33 cellular contexts compared by ENCODE assay signal in genomic region chr11:19738124-19738523, GRCh38. TPM values are rescaled to one million over a fixed set of nuclear protein-coding genes. Genes with fewer than 3 reads are reported as not detected.
A peak's percentile ranks its signal among the peaks of the same experiment; 100 is the strongest.
DNase-seq lines count a peak whose midpoint lies in the region; ATAC-seq, FAIRE-seq and TF ChIP-seq lines count a peak whose summit lies in the region.
"Had no signal": no experiment of that assay in that cellular context is flagged by ENCODE, and none has a peak within 500 bp of the region (broad histone marks: within the 10 kb centered on the region; RNA-seq: fewer than 3 reads in every experiment).

No MANE protein-coding gene starts in this region.

- no peaks in the 10 kb centered on the region for H3K9me2 ChIP-seq in neural cell (ENCODE audit: insufficient read depth, low read length)

- in situ Hi-C loops in mammary epithelial cell (cut with MboI; ENCODE audit: low sequenced_read_pairs in 2 of 2), result loop anchor here (5.0 to 25.0 kb wide), 3 partner anchors 176 to 676 kb away; partner anchors contain the start of gene MRGPRX2 (in 1 of the 2)

- H3K9ac ChIP-seq in mammary epithelial cell (ENCODE audit: insufficient read depth, low read length) (no peak overlapping the region), neural cell (ENCODE audit: low read length) (no peak overlapping the region)

- intact Hi-C loops in MCF 10A (cut with micrococcal nuclease) (no loop called here), mammary epithelial cell (cut with micrococcal nuclease) (loop anchor here (10.0 kb wide), 1 partner anchor 483 kb away; no protein-coding TSS in a partner anchor), pancreas (cut with DNase I) (loop anchor here in 1 of 3 donors (5.0 kb wide), 1 partner anchor 171 kb away; no protein-coding TSS in a partner anchor)
- intact Hi-C loops in activated CD4-positive, alpha-beta T cell treated with anti-CD3 and anti-CD28 coated beads, Interleukin-2, amount 10 ng/mL, durations not matched to agents 24 days and 14 days (cut with micrococcal nuclease), result no loop called here

- H3K36me3 ChIP-seq in mammary epithelial cell (ENCODE audit: insufficient read depth, low read length) (no peaks in the 10 kb centered on the region), neural cell (ENCODE audit: insufficient read depth, low read length) (no peaks in the 10 kb centered on the region), pancreas (no peaks in the 10 kb centered on the region)
- H3K36me3 ChIP-seq: gastroesophageal sphincter had no signal

- no peaks in the 10 kb centered on the region for H3F3A ChIP-seq in neural cell (ENCODE audit: insufficient read depth, low read length, poor library complexity, severe bottlenecking)

- WGBS in mammary epithelial cell (ENCODE audit: low coverage, missing lambda C conversion rate), result 50% methylated on average over 2 of the region's 3 CpGs
- 61% methylated on average over 3 of the region's 3 CpGs for WGBS in pancreas, 2 donors

- FAIRE-seq in pancreas (lab: Jason Lieb, UNC), result no peak
- FAIRE-seq: endothelial cell of umbilical vein, HTR-8/SVneo, TTC549 had no signal

- H2AFZ ChIP-seq in mammary epithelial cell (ENCODE audit: low read depth, low read length), result no peak overlapping the region
- no peak overlapping the region for H2AFZ ChIP-seq in neural cell (ENCODE audit: low read depth, low read length)

- peaks cover 11% of the 10 kb centered on the region for H3K4me1 ChIP-seq in mammary epithelial cell (ENCODE audit: insufficient read depth, low read length)
- peaks cover 0 to under 1% (median 0%) of the 10 kb centered on the region in 3 donors for H3K4me1 ChIP-seq in pancreas

- no peak overlapping the region for H3K4me3 ChIP-seq in mammary epithelial cell (replicated peaks in 1 of 3; ENCODE audit: insufficient read depth in 1 of 3, low read depth in 2 of 3, low read length in 3 of 3)
- H3K4me3 ChIP-seq in neural cell (ENCODE audit: low read length), result no peak overlapping the region
- no peak overlapping the region for H3K4me3 ChIP-seq in pancreas
- H3K4me3 ChIP-seq: gastroesophageal sphincter, lung had no signal

- ATAC-seq in SK-N-SH treated with all-trans-retinoic acid at 6 μM for 48 hours, result peak; percentile 15; the same call in 1 of the 3 replicates
- no peak for ATAC-seq in pancreas
- ATAC-seq: activated CD8-positive, alpha-beta memory T cell treated with anti-CD3 and anti-CD28 coated beads, Interleukin-2, amount 10 ng/mL, durations not matched to agents 7 days and 5 days; activated naive CD8-positive, alpha-beta T cell treated with anti-CD3 and anti-CD28 coated beads, Interleukin-2, amount 50 U/mL, for 24 hours; gastroesophageal sphincter; left cardiac atrium; natural killer cell had no signal

- H3K4me1 Mint-ChIP-seq in MCF 10A (ENCODE audit: insufficient read depth, unreplicated experiment), result peaks cover 15% of the 10 kb centered on the region
- H3K4me1 Mint-ChIP-seq in activated CD4-positive, alpha-beta T cell treated with anti-CD3 and anti-CD28 coated beads, Interleukin-2, amount 10 ng/mL, durations not matched to agents 24 days and 14 days, result no peaks in the 10 kb centered on the region
- H3K4me1 Mint-ChIP-seq: activated CD8-positive, alpha-beta memory T cell treated with anti-CD3 and anti-CD28 coated beads, Interleukin-2, amount 10 ng/mL, durations not matched to agents 7 days and 5 days; activated naive CD8-positive, alpha-beta T cell treated with anti-CD3 and anti-CD28 coated beads, Interleukin-2, amount 50 U/mL, for 24 hours; natural killer cell had no signal

- POLR2A ChIA-PET in MCF 10A (lab: Yijun Ruan, JAX), result interaction anchor here (0.7 to 1.0 kb wide), 2 partner anchors 20 to 112 kb away, joined by 3 read pairs; no protein-coding TSS in a partner anchor

- no peaks in the 10 kb centered on the region for H3K9me3 Mint-ChIP-seq in MCF 10A (ENCODE audit: unreplicated experiment)
- H3K9me3 Mint-ChIP-seq in activated CD4-positive, alpha-beta T cell treated with anti-CD3 and anti-CD28 coated beads, Interleukin-2, amount 10 ng/mL, durations not matched to agents 24 days and 14 days, result no peaks in the 10 kb centered on the region
- H3K9me3 Mint-ChIP-seq: activated naive CD8-positive, alpha-beta T cell treated with anti-CD3 and anti-CD28 coated beads, Interleukin-2, amount 50 U/mL, for 24 hours; natural killer cell; T-helper 1 cell treated with Interleukin-12 subunit alpha and Interleukin-12 subunit beta and Interleukin-4 antibody, amounts not matched to agents 30 μg/mL and 1 μg/mL, for 36 hours had no signal

- no TSS peak for BruUV-seq in MCF 10A (replicated peaks; lab: Mats Ljungman, UMichigan)
- no TSS peak for BruUV-seq in mammary epithelial cell (replicated peaks; lab: Mats Ljungman, UMichigan)

- DNase-seq in MCF 10A (ENCODE audit: unreplicated experiment) (no peak), mammary epithelial cell (no peak), NCI-H226 (no peak), NCI-H526 treated with DMSO at 0.1 percent for 48 hours (lab: John Stamatoyannopoulos, UW) (no peak), pancreas (no peak)
- DNase-seq in activated CD4-positive, alpha-beta T cell treated with anti-CD3 and anti-CD28 coated beads, Interleukin-2, amount 10 ng/mL, durations not matched to agents 24 days and 14 days, result no peak
- DNase-seq: activated CD4-positive, alpha-beta T cell treated with anti-CD3 and anti-CD28 coated beads, Interleukin-2, amount 50 U/mL, for 4 hours; activated CD4-positive, CD25-positive, alpha-beta regulatory T cell; activated CD8-positive, alpha-beta memory T cell treated with anti-CD3 and anti-CD28 coated beads, Interleukin-2, amount 10 ng/mL, durations not matched to agents 7 days and 5 days; activated naive CD8-positive, alpha-beta T cell treated with anti-CD3 and anti-CD28 coated beads, Interleukin-2, amount 50 U/mL, for 24 hours; activated T-cell treated with anti-CD3 and anti-CD28 coated beads, Interleukin-2, amount 50 U/mL, for 48 hours; cerebellar nuclear complex; DMS79 treated with DMSO at 0.1 percent for 48 hours; GF-D8; GOT3; immature natural killer cell; left cardiac atrium; natural killer cell; NCI-H1048; NCI-H187 treated with DMSO at 0.1 percent for 48 hours; NCI-H774; occipital lobe; OCI-M1; stimulated activated CD4-positive, alpha-beta T cell treated with anti-CD3 and anti-CD28 coated beads, Interleukin-15, amount 100 ng/mL, for 24 hours; stimulated activated CD4-positive, alpha-beta T cell treated with anti-CD3 and anti-CD28 coated beads, Interleukin-4, amount 100 ng/mL, for 4 hours had no signal

- no peaks in the 10 kb centered on the region for H4K20me1 ChIP-seq in mammary epithelial cell (ENCODE audit: insufficient read depth, low read length)
- H4K20me1 ChIP-seq in neural cell (ENCODE audit: insufficient read depth), result no peaks in the 10 kb centered on the region

- no peaks in the 10 kb centered on the region for H3K27me3 Mint-ChIP-seq in MCF 10A (ENCODE audit: insufficient read depth, unreplicated experiment)
- H3K27me3 Mint-ChIP-seq in activated CD4-positive, alpha-beta T cell treated with anti-CD3 and anti-CD28 coated beads, Interleukin-2, amount 10 ng/mL, durations not matched to agents 24 days and 14 days, result peaks cover 7% of the 10 kb centered on the region
- H3K27me3 Mint-ChIP-seq: activated naive CD8-positive, alpha-beta T cell treated with anti-CD3 and anti-CD28 coated beads, Interleukin-2, amount 50 U/mL, for 24 hours had no signal

- no peak for TF ChIP-seq RAD21 in neural cell (conservative IDR thresholded peaks at IDR 0.05)

- dilution Hi-C loops in mammary epithelial cell (cut with HindIII; ENCODE audit: low sequenced_read_pairs), result loop anchor here (25.0 kb wide), 1 partner anchor 176 kb away; no protein-coding TSS in a partner anchor

- H3K27me3 ChIP-seq in mammary epithelial cell (ENCODE audit: insufficient read depth, low read length) (no peaks in the 10 kb centered on the region), neural cell (ENCODE audit: insufficient read depth, low read depth, low read length) (no peaks in the 10 kb centered on the region), pancreas (no peaks in the 10 kb centered on the region)
- H3K27me3 ChIP-seq: gastroesophageal sphincter had no signal

- no peaks in the 10 kb centered on the region for H3K9me3 ChIP-seq in mammary epithelial cell (replicated peaks; ENCODE audit: insufficient read depth, low read length)
- H3K9me3 ChIP-seq in neural cell (ENCODE audit: low read length), result no peaks in the 10 kb centered on the region
- no peaks in the 10 kb centered on the region for H3K9me3 ChIP-seq in pancreas
- H3K9me3 ChIP-seq: gastroesophageal sphincter had no signal

- CTCF ChIA-PET in MCF 10A (lab: Yijun Ruan, JAX) (interaction anchor here (0.5 to 9.9 kb wide), 7 partner anchors 165 to 617 kb away, joined by 5 to 107 read pairs (median 7); no protein-coding TSS in a partner anchor), mammary epithelial cell (lab: Charles Lee; ENCODE audit: low non-redundant PET) (no interaction called here)

- no peak overlapping the region for H3K27ac ChIP-seq in mammary epithelial cell (ENCODE audit: insufficient read depth, low read depth, low read length)
- H3K27ac ChIP-seq in neural cell (ENCODE audit: low read length), result peak overlapping the region; percentile 42
- H3K27ac ChIP-seq in pancreas, result no peak overlapping the region

- peak overlapping the region; percentile 24 for H3K27ac Mint-ChIP-seq in MCF 10A (ENCODE audit: low read depth, unreplicated experiment)
- H3K27ac Mint-ChIP-seq in activated CD4-positive, alpha-beta T cell treated with anti-CD3 and anti-CD28 coated beads, Interleukin-2, amount 10 ng/mL, durations not matched to agents 24 days and 14 days, result no peak overlapping the region
- H3K27ac Mint-ChIP-seq: activated CD8-positive, alpha-beta memory T cell treated with anti-CD3 and anti-CD28 coated beads, Interleukin-2, amount 10 ng/mL, durations not matched to agents 7 days and 5 days; activated naive CD8-positive, alpha-beta T cell treated with anti-CD3 and anti-CD28 coated beads, Interleukin-2, amount 50 U/mL, for 24 hours; immature natural killer cell; natural killer cell; T-helper 1 cell treated with Interleukin-12 subunit alpha and Interleukin-12 subunit beta and Interleukin-4 antibody, amounts not matched to agents 30 μg/mL and 1 μg/mL, for 36 hours had no signal

- H3K79me2 ChIP-seq in mammary epithelial cell (ENCODE audit: insufficient read depth, low read length) (no peaks in the 10 kb centered on the region), neural cell (replicated peaks; ENCODE audit: insufficient read depth, low read length) (no peaks in the 10 kb centered on the region)

- no peaks in the 10 kb centered on the region for H3K36me3 Mint-ChIP-seq in MCF 10A (ENCODE audit: insufficient read depth, unreplicated experiment)
- H3K36me3 Mint-ChIP-seq in activated CD4-positive, alpha-beta T cell treated with anti-CD3 and anti-CD28 coated beads, Interleukin-2, amount 10 ng/mL, durations not matched to agents 24 days and 14 days (ENCODE audit: low read depth), result no peaks in the 10 kb centered on the region
- H3K36me3 Mint-ChIP-seq: activated CD8-positive, alpha-beta memory T cell treated with anti-CD3 and anti-CD28 coated beads, Interleukin-2, amount 10 ng/mL, durations not matched to agents 7 days and 5 days; immature natural killer cell; natural killer cell had no signal

- H3K4me2 ChIP-seq in mammary epithelial cell (ENCODE audit: insufficient read depth, low read depth, low read length) (no peak overlapping the region), neural cell (ENCODE audit: low read length) (no peak overlapping the region)

- no peak overlapping the region for H3K4me3 Mint-ChIP-seq in MCF 10A (ENCODE audit: unreplicated experiment)
- no peak overlapping the region for H3K4me3 Mint-ChIP-seq in activated CD4-positive, alpha-beta T cell treated with anti-CD3 and anti-CD28 coated beads, Interleukin-2, amount 10 ng/mL, durations not matched to agents 24 days and 14 days
- H3K4me3 Mint-ChIP-seq: activated CD8-positive, alpha-beta memory T cell treated with anti-CD3 and anti-CD28 coated beads, Interleukin-2, amount 10 ng/mL, durations not matched to agents 7 days and 5 days; activated naive CD8-positive, alpha-beta T cell treated with anti-CD3 and anti-CD28 coated beads, Interleukin-2, amount 50 U/mL, for 24 hours; immature natural killer cell; natural killer cell; T-helper 1 cell treated with Interleukin-12 subunit alpha and Interleukin-12 subunit beta and Interleukin-4 antibody, amounts not matched to agents 30 μg/mL and 1 μg/mL, for 36 hours had no signal

- TF ChIP-seq EP300 in neural cell (conservative IDR thresholded peaks at IDR 0.05; ENCODE audit: poor library complexity, severe bottlenecking), result no peak

- TF ChIP-seq CTCF in MCF 10A (IDR thresholded peaks at IDR 0.05; ENCODE audit: unreplicated experiment), result no peak
- TF ChIP-seq CTCF in mammary epithelial cell (conservative IDR thresholded peaks at IDR 0.05 in 1 of 2, IDR thresholded peaks at IDR 0.05 in 1 of 2; ENCODE audit: extremely low read depth in 1 of 2, insufficient read depth in 1 of 2, low read depth in 1 of 2, low read length in 2 of 2), result no peak
- no peak for TF ChIP-seq CTCF in neural cell (IDR thresholded peaks at IDR 0.05; ENCODE audit: poor library complexity, severe bottlenecking)
- TF ChIP-seq CTCF in pancreas (IDR thresholded peaks at IDR 0.05), result no peak

RNA-seq across cellular contexts. Expression of gene NAV2, which starts 25.5 kb away (rescaled TPM):
- total RNA-seq in MCF 10A (2022), result 116 and 139 TPM in 2 replicates
- total RNA-seq in mammary epithelial cell, result 10 to 100 TPM; 38.4 to 46.2 TPM
- polyA plus RNA-seq in mammary epithelial cell, result 11.0 TPM
- polyA minus RNA-seq in mammary epithelial cell, result 44.8 TPM
- polyA plus RNA-seq in neural cell, result 3.0 and 3.5 TPM in 2 replicates
- polyA minus RNA-seq in neural cell, result 6.3 and 12.0 TPM in 2 replicates
- total RNA-seq in activated CD4-positive, alpha-beta T cell treated with anti-CD3 and anti-CD28 coated beads, Interleukin-2, amount 10 ng/mL, durations not matched to agents 24 days and 14 days, result 0.28 TPM in 1 of 2 replicates, not detected in the other
- total RNA-seq in pancreas, result 10 to 100 TPM; 11.5 to 26.9 (median 17.9) TPM
- 10 to 100 TPM in 1 of 2 donors, 1 to 10 TPM in 1; 5.8 to 10.7 TPM for polyA plus RNA-seq in pancreas
